Comparison of ENCODE assay signal across 9 cellular contexts in genomic region chr17:2138768-2139167, GRCh38.
DNase-seq lines count a peak whose midpoint lies in the region; ATAC-seq and TF ChIP-seq lines count a peak whose summit lies in the region.
"Had no signal": no experiment of that assay in that cellular context is flagged by ENCODE, and none has a peak within 500 bp of the region (broad histone marks: within the 10 kb centered on the region; RNA-seq: fewer than 3 reads in every experiment).

No MANE protein-coding gene starts in this region.

- peak overlapping the region; percentile 86 for H3K27ac Mint-ChIP-seq in activated T-cell treated with anti-CD3 and anti-CD28 coated beads, Interleukin-2, amount 50 U/mL, for 24 hours
- no peak overlapping the region for H3K27ac Mint-ChIP-seq in activated T-cell treated with anti-CD3 and anti-CD28 coated beads, Interleukin-2, amount 50 U/mL, for 72 hours

- H3K27me3 Mint-ChIP-seq in activated T-cell treated with anti-CD3 and anti-CD28 coated beads, Interleukin-2, amount 50 U/mL, for 24 hours, result no peaks in the 10 kb centered on the region
- no peaks in the 10 kb centered on the region for H3K27me3 Mint-ChIP-seq in activated T-cell treated with anti-CD3 and anti-CD28 coated beads, Interleukin-2, amount 50 U/mL, for 72 hours (ENCODE audit: low read depth)
- H3K27me3 Mint-ChIP-seq: memory B cell had no signal

- peaks cover 34% of the 10 kb centered on the region for H3K36me3 Mint-ChIP-seq in activated T-cell treated with anti-CD3 and anti-CD28 coated beads, Interleukin-2, amount 50 U/mL, for 24 hours (ENCODE audit: low read depth)
- peaks cover 2 to 4% of the 10 kb centered on the region in 2 donors for H3K36me3 Mint-ChIP-seq in activated T-cell treated with anti-CD3 and anti-CD28 coated beads, Interleukin-2, amount 50 U/mL, for 72 hours (ENCODE audit: insufficient read depth in 2 of 2)

- no peak for DNase-seq in activated T-cell treated with anti-CD3 and anti-CD28 coated beads, Interleukin-2, amount 50 U/mL, for 24 hours
- DNase-seq in activated T-cell treated with anti-CD3 and anti-CD28 coated beads, Interleukin-2, amount 50 U/mL, for 72 hours, result no peak
- DNase-seq in NCI-H1694 treated with DMSO at 0.1 percent for 48 hours (lab: John Stamatoyannopoulos, UW) (peak; percentile 13), fibroblast of gingiva (ENCODE audit: low read depth) (peak; percentile 8), thyroid gland (peak; percentile 72 to 76), NCI-H774 (lab: John Stamatoyannopoulos, UW) (no peak)
- DNase-seq in activated effector memory CD4-positive, alpha-beta T cell treated with anti-CD3 and anti-CD28 coated beads, Interleukin-2, amount 50 U/mL, for 16 hours, result no peak

- no peaks in the 10 kb centered on the region for H3K9me3 Mint-ChIP-seq in activated T-cell treated with anti-CD3 and anti-CD28 coated beads, Interleukin-2, amount 50 U/mL, for 24 hours
- no peaks in the 10 kb centered on the region for H3K9me3 Mint-ChIP-seq in activated T-cell treated with anti-CD3 and anti-CD28 coated beads, Interleukin-2, amount 50 U/mL, for 72 hours
- H3K9me3 Mint-ChIP-seq: memory B cell had no signal

- H3K4me3 ChIP-seq in thyroid gland (replicated peaks in 1 of 3), result no peak overlapping the region

- H3K27me3 ChIP-seq in thyroid gland, result no peaks in the 10 kb centered on the region

- H3K4me3 Mint-ChIP-seq in activated T-cell treated with anti-CD3 and anti-CD28 coated beads, Interleukin-2, amount 50 U/mL, for 24 hours, result no peak overlapping the region
- no peak overlapping the region for H3K4me3 Mint-ChIP-seq in activated T-cell treated with anti-CD3 and anti-CD28 coated beads, Interleukin-2, amount 50 U/mL, for 72 hours
- H3K4me3 Mint-ChIP-seq: memory B cell had no signal

- TF ChIP-seq POLR2A in thyroid gland (IDR thresholded peaks at IDR 0.05), result no peak

- H3K27ac ChIP-seq in thyroid gland, result peak overlapping the region; percentile 56 to 59 (median 57)

- no peaks in the 10 kb centered on the region for H3K36me3 ChIP-seq in thyroid gland

- H3K4me1 Mint-ChIP-seq in activated T-cell treated with anti-CD3 and anti-CD28 coated beads, Interleukin-2, amount 50 U/mL, for 24 hours (ENCODE audit: low read depth), result peaks cover 34% of the 10 kb centered on the region
- peaks cover 27% of the 10 kb centered on the region for H3K4me1 Mint-ChIP-seq in activated T-cell treated with anti-CD3 and anti-CD28 coated beads, Interleukin-2, amount 50 U/mL, for 72 hours (ENCODE audit: low read depth)

- intact Hi-C loops in thyroid gland (cut with DNase I), result no loop called here

- no peak for ATAC-seq in activated T-cell treated with anti-CD3 and anti-CD28 coated beads, Interleukin-2, amount 50 U/mL, for 72 hours (replicated peaks in 1 of 2)
- ATAC-seq in HG03571 (IDR thresholded peaks at IDR 0.05; ENCODE audit: unreplicated experiment), result no peak

- no peak for TF ChIP-seq CTCF in thyroid gland (IDR thresholded peaks at IDR 0.05)

- no peaks in the 10 kb centered on the region for H3K9me3 ChIP-seq in thyroid gland

- 16 to 32% methylated on average over 2 of the region's 2 CpGs for WGBS in thyroid gland, 2 donors

- peaks cover 46 to 54% of the 10 kb centered on the region in 2 donors for H3K4me1 ChIP-seq in thyroid gland

Comparison
In these comparisons a context has a peak if more than half of its experiments do, and no peak if none do; other contexts are left out.
1. DNase-seq: peak in NCI-H1694 treated with DMSO at 0.1 percent for 48 hours (single experiment), fibroblast of gingiva (single experiment) and thyroid gland (2 of 2); none in activated T-cell treated with anti-CD3 and anti-CD28 coated beads, Interleukin-2, amount 50 U/mL, for 24 hours (single experiment), activated T-cell treated with anti-CD3 and anti-CD28 coated beads, Interleukin-2, amount 50 U/mL, for 72 hours (0 of 2), NCI-H774 (single experiment) and activated effector memory CD4-positive, alpha-beta T cell treated with anti-CD3 and anti-CD28 coated beads, Interleukin-2, amount 50 U/mL, for 16 hours (single experiment).